Comparison of ENCODE assay signal across 19 cellular contexts in the genomic region with DNA sequence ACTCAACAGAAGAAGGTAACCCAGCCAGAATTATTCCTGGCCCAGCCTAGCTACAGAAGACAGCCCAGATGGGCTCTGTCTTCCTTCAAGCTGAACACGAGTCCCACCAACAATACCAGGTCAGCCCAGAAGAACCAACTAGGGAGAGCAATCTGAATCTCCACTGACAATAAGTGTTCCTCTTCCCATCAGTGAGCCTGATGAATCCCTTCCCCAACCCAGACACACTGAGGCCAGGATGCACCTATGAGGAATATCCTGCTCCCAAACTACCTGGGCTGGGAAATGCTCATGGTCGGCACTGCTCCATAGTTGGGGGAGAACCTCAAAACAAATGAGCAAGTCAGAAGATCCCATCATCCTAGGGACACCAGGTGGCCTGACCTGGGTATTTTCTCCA.
"Had no signal": no experiment of that assay in that cellular context is flagged by ENCODE, and none has a peak within 500 bp of the region (broad histone marks: within the 10 kb centered on the region; RNA-seq: fewer than 3 reads in every experiment).

No MANE protein-coding gene starts in this region.

- H3K4me3 Mint-ChIP-seq: mesothelial cell of epicardium had no signal

- H3K9me3 ChIP-seq: esophagus squamous epithelium, gastrocnemius medialis, heart right ventricle had no signal

- H3K36me3 Mint-ChIP-seq: mesothelial cell of epicardium had no signal

- H3K36me3 ChIP-seq: esophagus squamous epithelium, gastrocnemius medialis, heart right ventricle, left lung had no signal

- DNase-seq: dermis blood vessel endothelial cell; dorsolateral prefrontal cortex; effector CD4-positive, alpha-beta T cell; effector memory CD4-positive, alpha-beta T cell; esophagus squamous epithelium; foreskin fibroblast; foreskin melanocyte; gastrocnemius medialis; glutamatergic neuron; head of caudate nucleus; heart right ventricle; hippocampal formation; left cardiac atrium; left lung; left ventricle myocardium superior; mesenchymal stem cell; mucosa of descending colon had no signal

- H3K27ac Mint-ChIP-seq: mesothelial cell of epicardium had no signal

- ATAC-seq: gastrocnemius medialis, heart right ventricle, left cardiac atrium, left lung, left ventricle myocardium superior, mucosa of descending colon had no signal

- H3K27me3 ChIP-seq: dorsolateral prefrontal cortex, esophagus squamous epithelium, gastrocnemius medialis, left lung had no signal

- H3K4me1 ChIP-seq: esophagus squamous epithelium, gastrocnemius medialis, heart right ventricle, left lung had no signal

- H3K4me3 ChIP-seq: coronary artery, dorsolateral prefrontal cortex, esophagus squamous epithelium, gastrocnemius medialis, heart right ventricle, left lung, mucosa of descending colon had no signal

- H3K4me1 Mint-ChIP-seq: mesothelial cell of epicardium had no signal

- H3K27ac ChIP-seq: coronary artery, dorsolateral prefrontal cortex, esophagus squamous epithelium, gastrocnemius medialis, heart right ventricle, left lung had no signal
